ENCODE assay signal across 25 cellular contexts in genomic region chr16:57216968-57217367, GRCh38. TPM values are rescaled to one million over a fixed set of nuclear protein-coding genes. Genes with fewer than 3 reads are reported as not detected.
DNase-seq lines count a peak whose midpoint lies in the region; ATAC-seq, FAIRE-seq and TF ChIP-seq lines count a peak whose summit lies in the region.
"Had no signal": no experiment of that assay in that cellular context is flagged by ENCODE, and none has a peak within 500 bp of the region (broad histone marks: within the 10 kb centered on the region; RNA-seq: fewer than 3 reads in every experiment).

No MANE protein-coding gene starts in this region.

- ATAC-seq in HepG2 (no peak; the same call in 2 of the 3 replicates), right lobe of liver (no peak), K562 (no peak), GM18909 (IDR thresholded peaks at IDR 0.05; ENCODE audit: poor library complexity, unreplicated experiment) (no peak), GM19463 (IDR thresholded peaks at IDR 0.05; ENCODE audit: unreplicated experiment) (no peak), body of pancreas (no peak)
- ATAC-seq: A549 had no signal

- no peaks in the 10 kb centered on the region for H3K9me1 ChIP-seq in K562 (ENCODE audit: control insufficient read depth, insufficient read depth, low read length)

- no peaks in the 10 kb centered on the region for H4K20me1 ChIP-seq in HepG2 (ENCODE audit: insufficient read depth, low read length)
- no peaks in the 10 kb centered on the region for H4K20me1 ChIP-seq in K562 (replicated peaks; ENCODE audit: control insufficient read depth, insufficient read depth, low read length)
- H4K20me1 ChIP-seq: BLaER1 treated with 17β-estradiol and CSF1 and Interleukin-3, amounts not matched to agents 10 nM and 100 nM had no signal

- TF ChIP-seq RAD21 in HepG2 (CRISPR knock-in tag; IDR thresholded peaks at IDR 0.05) (no peak), K562 (CRISPR knock-in tag; conservative IDR thresholded peaks at IDR 0.05 in 1 of 2, IDR thresholded peaks at IDR 0.05 in 1 of 2) (no peak)

- TF ChIP-seq EP300 in HepG2 (IDR thresholded peaks at IDR 0.05; ENCODE audit: low read depth in 2 of 2, low read length in 2 of 2) (no peak), HepG2 (CRISPR knock-in tag; IDR thresholded peaks at IDR 0.05; ENCODE audit: borderline replicate concordance) (no peak), K562 (IDR thresholded peaks at IDR 0.05; ENCODE audit: low read length) (no peak)

- DNase-seq in HepG2 (ENCODE audit: low spot score) (peak; percentile 19), right lobe of liver (no peak), K562 (ENCODE audit: extremely low read depth in 1 of 4, low spot score in 3 of 4) (no peak), body of pancreas (no peak)
- DNase-seq: 8988T; ACHN; AML-193; BE2C; CD4-positive, alpha-beta T cell; CD8-positive, alpha-beta memory T cell; DMS 273 treated with DMSO at 0.1 percent for 48 hours; DMS79; EL; GF-D8; GM23248; H9 had no signal

- H3K9ac ChIP-seq in HepG2 (ENCODE audit: insufficient read depth, low read depth, low read length): no peak overlapping the region
- no peak overlapping the region for H3K9ac ChIP-seq in K562 (ENCODE audit: insufficient read depth in 1 of 2, low read depth in 2 of 2, low read length in 2 of 2)
- H3K9ac ChIP-seq in subcutaneous abdominal adipose tissue (ENCODE audit: low read length in 5 of 5): no peak overlapping the region
- H3K9ac ChIP-seq: BLaER1 treated with 17β-estradiol and CSF1 and Interleukin-3, amounts not matched to agents 10 nM and 100 nM; GM23248 had no signal

- intact Hi-C loops in HepG2 (cut with micrococcal nuclease; ENCODE audit: unreplicated experiment): no loop called here
- intact Hi-C loops in right lobe of liver (cut with DNase I): no loop called here
- intact Hi-C loops in K562 (cut with micrococcal nuclease): no loop called here
- intact Hi-C loops in body of pancreas (cut with DNase I): no loop called here

- no peaks in the 10 kb centered on the region for H3K4me1 ChIP-seq in HepG2 (ENCODE audit: insufficient read depth, low read length)
- H3K4me1 ChIP-seq in right lobe of liver: no peaks in the 10 kb centered on the region
- no peaks in the 10 kb centered on the region for H3K4me1 ChIP-seq in HEK293 (ENCODE audit: control insufficient read depth, insufficient read depth, low read length)
- no peaks in the 10 kb centered on the region for H3K4me1 ChIP-seq in K562 (replicated peaks in 1 of 2; ENCODE audit: control insufficient read depth in 2 of 2, insufficient read depth in 2 of 2, low read length in 2 of 2)
- no peaks in the 10 kb centered on the region for H3K4me1 ChIP-seq in subcutaneous abdominal adipose tissue (ENCODE audit: control insufficient read depth in 5 of 5, insufficient read depth in 5 of 5, low read length in 5 of 5)
- H3K4me1 ChIP-seq in body of pancreas: no peaks in the 10 kb centered on the region
- H3K4me1 ChIP-seq: A549; BE2C; BLaER1 treated with 17β-estradiol and CSF1 and Interleukin-3, amounts not matched to agents 10 nM and 100 nM had no signal

- H3K9me3 ChIP-seq in HepG2 (ENCODE audit: low read length): no peaks in the 10 kb centered on the region
- peaks cover 0 to 5% (median 0%) of the 10 kb centered on the region in 4 donors for H3K9me3 ChIP-seq in right lobe of liver
- H3K9me3 ChIP-seq in HEK293 (ENCODE audit: control insufficient read depth, insufficient read depth, low read depth, low read length): no peaks in the 10 kb centered on the region; the same call in 1 of the 2 replicates
- no peaks in the 10 kb centered on the region for H3K9me3 ChIP-seq in K562 (replicated peaks; ENCODE audit: control insufficient read depth, insufficient read depth, low read depth, low read length)
- H3K9me3 ChIP-seq in subcutaneous abdominal adipose tissue (ENCODE audit: control insufficient read depth in 5 of 5, low read length in 5 of 5): peaks cover 0 to 23% (median 17%) of the 10 kb centered on the region in 5 donors
- no peaks in the 10 kb centered on the region for H3K9me3 ChIP-seq in body of pancreas
- H3K9me3 ChIP-seq: BE2C had no signal

- in situ Hi-C loops in HepG2 (cut with HindIII; ENCODE audit: extremely low pct_ligation_motif_present, low pct_unique_long_range_greater_than_20kb): no loop called here
- in situ Hi-C loops in K562 (cut with MboI): no loop called here

- H3K4me2 ChIP-seq in HepG2 (ENCODE audit: low read depth, low read length) (no peak overlapping the region), K562 (ENCODE audit: insufficient read depth, low read length) (no peak overlapping the region)
- H3K4me2 ChIP-seq: A549; BLaER1 treated with 17β-estradiol and CSF1 and Interleukin-3, amounts not matched to agents 10 nM and 100 nM had no signal

- POLR2A ChIA-PET in HepG2 (lab: Yijun Ruan, JAX) (no interaction called here), HEK293 (lab: Yijun Ruan, JAX) (no interaction called here), K562 (lab: Yijun Ruan, JAX) (no interaction called here)

- peaks cover 2% of the 10 kb centered on the region for H3K79me2 ChIP-seq in HepG2 (ENCODE audit: insufficient read depth, low read length)
- H3K79me2 ChIP-seq in K562 (ENCODE audit: control insufficient read depth, insufficient read depth, low read length): no peaks in the 10 kb centered on the region

- H3K27ac ChIP-seq in HepG2 (ENCODE audit: extremely low read length, insufficient read depth, low read length): no peak overlapping the region
- H3K27ac ChIP-seq in right lobe of liver: no peak overlapping the region
- H3K27ac ChIP-seq in HEK293 (ENCODE audit: extremely low read depth, low read depth, low read length): no peak overlapping the region
- H3K27ac ChIP-seq in K562 (ENCODE audit: extremely low read depth, low read depth, low read length): no peak overlapping the region
- no peak overlapping the region for H3K27ac ChIP-seq in subcutaneous abdominal adipose tissue (ENCODE audit: low read depth, low read length)
- H3K27ac ChIP-seq in body of pancreas: no peak overlapping the region
- H3K27ac ChIP-seq: A549; BLaER1 treated with 17β-estradiol and CSF1 and Interleukin-3, amounts not matched to agents 10 nM and 100 nM; GM23248 had no signal

- H2AFZ ChIP-seq in HepG2 (ENCODE audit: low read length) (no peak overlapping the region), K562 (ENCODE audit: low read depth, low read length) (no peak overlapping the region)
- H2AFZ ChIP-seq: GM23248 had no signal

- no TSS peak for BruUV-seq in HepG2 (replicated peaks; lab: Mats Ljungman, UMichigan)
- no TSS peak for BruUV-seq in K562 (replicated peaks; lab: Mats Ljungman, UMichigan)

- WGBS in HepG2 (ENCODE audit: low lambda C conversion rate): 93% methylated on average over 2 of the region's 2 CpGs
- WGBS in right lobe of liver (ENCODE audit: insufficient coverage, low coverage, low lambda C conversion rate, missing lambda C conversion rate): 92% methylated on average over 2 of the region's 2 CpGs
- WGBS in K562 (ENCODE audit: insufficient coverage, low coverage, missing lambda C conversion rate): 67% methylated on average over 2 of the region's 2 CpGs
- 73 to 82% methylated on average over 2 of the region's 2 CpGs for WGBS in body of pancreas, 2 donors

- H3K4me3 ChIP-seq in HepG2 (replicated peaks in 1 of 3; ENCODE audit: insufficient read depth in 1 of 3, low read depth in 2 of 3, low read length in 3 of 3): no peak overlapping the region
- no peak overlapping the region for H3K4me3 ChIP-seq in right lobe of liver
- no peak overlapping the region for H3K4me3 ChIP-seq in HEK293 (ENCODE audit: low read depth, low read length)
- no peak overlapping the region for H3K4me3 ChIP-seq in K562
- H3K4me3 ChIP-seq in subcutaneous abdominal adipose tissue (ENCODE audit: low read depth in 1 of 5, low read length in 5 of 5): peak overlapping the region in 3 of 5 donors; percentile 9 to 39 (median 15)
- H3K4me3 ChIP-seq in body of pancreas: no peak overlapping the region
- H3K4me3 ChIP-seq: A549, GM23248 had no signal

- no peak for TF ChIP-seq POLR2A in HepG2 (IDR thresholded peaks at IDR 0.05; ENCODE audit: insufficient read depth in 1 of 2, low read depth in 2 of 2, low read length in 2 of 2)
- TF ChIP-seq POLR2A in right lobe of liver (IDR thresholded peaks at IDR 0.05): no peak
- no peak for TF ChIP-seq POLR2A in K562 (conservative IDR thresholded peaks at IDR 0.05)
- TF ChIP-seq POLR2A in body of pancreas (IDR thresholded peaks at IDR 0.05): no peak

- CTCF ChIA-PET in HepG2 (lab: Yijun Ruan, JAX; ENCODE audit: low intra/inter-chr PET ratio, low total read pairs) (interaction anchor here (1.1 kb wide), 1 partner anchor 133 kb away, joined by 3 read pairs; no protein-coding TSS in a partner anchor), HEK293 (lab: Yijun Ruan, JAX) (no interaction called here), K562 (lab: Yijun Ruan, JAX; ENCODE audit: low intra/inter-chr PET ratio) (no interaction called here)

- TF ChIP-seq CTCF in HepG2 (CRISPR knock-in tag; IDR thresholded peaks at IDR 0.05) (0 out of 2 replicates have a peak, but pooled peaks have one; percentile 15), right lobe of liver (IDR thresholded peaks at IDR 0.05) (no peak), HEK293 (tag by site-specific recombination; IDR thresholded peaks at IDR 0.05) (no peak), K562 (IDR thresholded peaks at IDR 0.05 in 2 of 3, conservative IDR thresholded peaks at IDR 0.05 in 1 of 3; ENCODE audit: insufficient read depth in 2 of 3, low read depth in 1 of 3, low read length in 3 of 3) (no peak), body of pancreas (IDR thresholded peaks at IDR 0.05) (no peak)

- H3K27me3 ChIP-seq in HepG2 (ENCODE audit: control insufficient read depth in 1 of 2, insufficient read depth in 2 of 2, low read length in 2 of 2): no peaks in the 10 kb centered on the region
- H3K27me3 ChIP-seq in right lobe of liver: no peaks in the 10 kb centered on the region
- no peaks in the 10 kb centered on the region for H3K27me3 ChIP-seq in K562 (ENCODE audit: control insufficient read depth in 2 of 2, insufficient read depth in 2 of 2, low read length in 2 of 2)
- no peaks in the 10 kb centered on the region for H3K27me3 ChIP-seq in subcutaneous abdominal adipose tissue (ENCODE audit: control insufficient read depth in 5 of 5, insufficient read depth in 4 of 5, low read length in 5 of 5)
- H3K27me3 ChIP-seq in body of pancreas: no peaks in the 10 kb centered on the region
- H3K27me3 ChIP-seq: BE2C; BLaER1 treated with 17β-estradiol and CSF1 and Interleukin-3, amounts not matched to agents 10 nM and 100 nM had no signal

- FAIRE-seq in HepG2 (lab: Jason Lieb, UNC) (no peak), K562 (lab: Jason Lieb, UNC) (no peak)
- FAIRE-seq: A549, D721Med, GM12892, H1 had no signal

- H3K36me3 ChIP-seq in HepG2 (replicated peaks in 1 of 2; ENCODE audit: control insufficient read depth in 1 of 2, insufficient read depth in 2 of 2, low read length in 2 of 2): peaks cover 42 to 88% of the 10 kb centered on the region in 2 experiments
- peaks cover 0 to 82% (median 56%) of the 10 kb centered on the region in 4 donors for H3K36me3 ChIP-seq in right lobe of liver
- H3K36me3 ChIP-seq in HEK293 (ENCODE audit: control insufficient read depth in 2 of 2, insufficient read depth in 1 of 2, low read length in 2 of 2): peaks cover 30 to 93% of the 10 kb centered on the region in 2 experiments
- H3K36me3 ChIP-seq in K562 (ENCODE audit: control insufficient read depth, insufficient read depth, low read length): peaks cover 79% of the 10 kb centered on the region
- peaks cover 65 to 84% (median 76%) of the 10 kb centered on the region in 5 donors for H3K36me3 ChIP-seq in subcutaneous abdominal adipose tissue (ENCODE audit: control insufficient read depth in 5 of 5, insufficient read depth in 5 of 5, low read length in 5 of 5)
- H3K36me3 ChIP-seq in body of pancreas (replicated peaks in 1 of 2; ENCODE audit: insufficient read depth in 1 of 2, low read depth in 2 of 2): peaks cover 7 to 20% of the 10 kb centered on the region in 2 donors

RNA-seq across cellular contexts. Expression of gene ARL2BP, which starts 28.1 kb away (rescaled TPM):
- total RNA-seq in HepG2 (2016; rRNA removed; fragmentation: Illumina TruSeq; extraction: Trizol): 67.6 and 97.1 TPM in 2 replicates
- total RNA-seq in HepG2 (2016; cell fraction: cytosol; rRNA removed; fragmentation: Illumina TruSeq; extraction: Trizol; ENCODE audit: low read depth): 43.5 and 44.1 TPM in 2 replicates
- total RNA-seq in HepG2 (2016; cell fraction: insoluble cytoplasmic fraction; rRNA removed; fragmentation: Illumina TruSeq; extraction: Trizol): 66.0 and 92.7 TPM in 2 replicates
- total RNA-seq in HepG2 (2016; cell fraction: membrane; rRNA removed; fragmentation: Illumina TruSeq; extraction: Trizol): 109 and 111 TPM in 2 replicates
- 24.1 and 29.7 TPM in 2 replicates for total RNA-seq in HepG2 (2016; cell fraction: nucleus; rRNA removed; fragmentation: Illumina TruSeq; extraction: Trizol)
- 50.8 and 64.3 TPM in 2 replicates for polyA plus RNA-seq in HepG2 (2011; rRNA removed)
- polyA plus RNA-seq in HepG2 (2011; cell fraction: cytosol; rRNA removed): 39.2 and 54.5 TPM in 2 replicates
- 13.9 and 16.0 TPM in 2 replicates for polyA plus RNA-seq in HepG2 (2011; cell fraction: nucleus; rRNA removed)
- 30.2 and 34.8 TPM in 2 replicates for polyA plus RNA-seq in HepG2 (2012)
- 58.2 and 66.9 TPM in 2 replicates for polyA plus RNA-seq in HepG2 (2016; cell fraction: cytosol; fragmentation: Illumina TruSeq; extraction: Trizol; ENCODE audit: low read depth)
- polyA plus RNA-seq in HepG2 (2016; cell fraction: insoluble cytoplasmic fraction; fragmentation: Illumina TruSeq; extraction: Trizol; ENCODE audit: low read depth): 110 and 111 TPM in 2 replicates
- polyA plus RNA-seq in HepG2 (2016; cell fraction: membrane; fragmentation: Illumina TruSeq; extraction: Trizol; ENCODE audit: low read depth): 110 and 116 TPM in 2 replicates
- 41.6 and 42.0 TPM in 2 replicates for polyA plus RNA-seq in HepG2 (2016; cell fraction: nucleus; fragmentation: Illumina TruSeq; extraction: Trizol; ENCODE audit: insufficient read depth, low read depth)
- 31.4 and 38.5 TPM in 2 replicates for polyA minus RNA-seq in HepG2 (2011; rRNA and poly(A)+ RNA removed; ENCODE audit: low replicate concordance)
- 29.3 and 33.2 TPM in 2 replicates for polyA minus RNA-seq in HepG2 (2011; cell fraction: cytosol; rRNA and poly(A)+ RNA removed)
- 14.2 and 21.6 TPM in 2 replicates for polyA minus RNA-seq in HepG2 (2011; cell fraction: nucleus; rRNA and poly(A)+ RNA removed)
- total RNA-seq in right lobe of liver: 10 to 100 TPM; 19.3 to 26.8 (median 22.0) TPM
- 7.3 and 7.4 TPM in 2 replicates for total RNA-seq in K562 (2011; cell fraction: chromatin; rRNA removed; ENCODE audit: low replicate concordance)
- 6.1 and 6.7 TPM in 2 replicates for total RNA-seq in K562 (2011; cell fraction: nucleolus; rRNA removed)
- 9.8 and 13.2 TPM in 2 replicates for total RNA-seq in K562 (2011; cell fraction: nucleoplasm; rRNA removed)
- total RNA-seq in K562 (2014; rRNA removed): 24.5 and 28.0 TPM in 2 replicates
- total RNA-seq in K562 (2014; rRNA removed; fragmentation: Illumina TruSeq; extraction: Trizol): 33.9 and 34.6 TPM in 2 replicates
- 33.2 and 36.7 TPM in 2 replicates for total RNA-seq in K562 (2015; rRNA removed; fragmentation: Illumina TruSeq; extraction: Trizol)
- total RNA-seq in K562 (2021): 27.2 and 30.8 TPM in 2 replicates
- polyA plus RNA-seq in K562 (2011; rRNA removed): 41.8 and 49.8 TPM in 2 replicates
- 32.7 and 45.1 TPM in 2 replicates for polyA plus RNA-seq in K562 (2011; cell fraction: cytosol; rRNA removed)
- 13.7 and 20.4 TPM in 2 replicates for polyA plus RNA-seq in K562 (2011; cell fraction: nucleus; rRNA removed)
- 29.7 and 37.4 TPM in 2 replicates for polyA plus RNA-seq in K562 (2012)
- polyA plus RNA-seq in K562 (2014; fragmentation: Illumina TruSeq; extraction: Trizol): 33.1 and 38.3 TPM in 2 replicates
- polyA plus RNA-seq in K562 (2014; fragmentation: Nextera tagmentation; extraction: Ambion mirVana): 10 to 100 TPM; 16.7 to 17.1 TPM
- 20.3 and 23.1 TPM in 2 replicates for polyA plus RNA-seq in K562 (2014; rRNA removed)
- 37.9 and 40.7 TPM in 2 replicates for polyA minus RNA-seq in K562 (2011; rRNA and poly(A)+ RNA removed)
- 19.5 and 24.3 TPM in 2 replicates for polyA minus RNA-seq in K562 (2011; cell fraction: cytosol; rRNA and poly(A)+ RNA removed)
- 3.8 and 7.4 TPM in 2 replicates for polyA minus RNA-seq in K562 (2011; cell fraction: nucleus; rRNA and poly(A)+ RNA removed)
- 10 to 100 TPM; 15.8 to 21.5 TPM for total RNA-seq in body of pancreas

RNA-seq across cellular contexts. Expression of gene RSPRY1, which starts 30.8 kb away (rescaled TPM):
- total RNA-seq in HepG2 (2016; rRNA removed; fragmentation: Illumina TruSeq; extraction: Trizol) (51.7 and 53.4 TPM in 2 replicates), right lobe of liver (10 to 100 TPM; 18.0 to 26.1 (median 22.9) TPM), K562 (2014; rRNA removed) (14.5 and 20.0 TPM in 2 replicates), K562 (2014; rRNA removed; fragmentation: Illumina TruSeq; extraction: Trizol) (25.5 and 26.3 TPM in 2 replicates), K562 (2015; rRNA removed; fragmentation: Illumina TruSeq; extraction: Trizol) (25.2 and 27.8 TPM in 2 replicates), K562 (2021) (20.8 and 22.7 TPM in 2 replicates), body of pancreas (10 to 100 TPM; 13.8 to 31.4 TPM)
- total RNA-seq in HepG2 (2016; cell fraction: cytosol; rRNA removed; fragmentation: Illumina TruSeq; extraction: Trizol; ENCODE audit: low read depth): 19.0 and 20.1 TPM in 2 replicates
- total RNA-seq in HepG2 (2016; cell fraction: insoluble cytoplasmic fraction; rRNA removed; fragmentation: Illumina TruSeq; extraction: Trizol): 53.8 and 54.3 TPM in 2 replicates
- 36.2 and 36.7 TPM in 2 replicates for total RNA-seq in HepG2 (2016; cell fraction: membrane; rRNA removed; fragmentation: Illumina TruSeq; extraction: Trizol)
- total RNA-seq in HepG2 (2016; cell fraction: nucleus; rRNA removed; fragmentation: Illumina TruSeq; extraction: Trizol): 57.5 and 60.4 TPM in 2 replicates
- polyA plus RNA-seq in HepG2 (2011; rRNA removed) (47.9 and 61.0 TPM in 2 replicates), K562 (2011; rRNA removed) (25.4 and 28.0 TPM in 2 replicates), K562 (2014; fragmentation: Illumina TruSeq; extraction: Trizol) (17.6 and 23.1 TPM in 2 replicates), K562 (2014; fragmentation: Nextera tagmentation; extraction: Ambion mirVana) (10 to 100 TPM; 10.2 to 13.4 TPM), K562 (2014; rRNA removed) (15.0 and 17.5 TPM in 2 replicates)
- 26.9 and 41.0 TPM in 2 replicates for polyA plus RNA-seq in HepG2 (2011; cell fraction: cytosol; rRNA removed)
- polyA plus RNA-seq in HepG2 (2011; cell fraction: nucleus; rRNA removed): 39.4 and 42.0 TPM in 2 replicates
- 27.1 and 34.3 TPM in 2 replicates for polyA plus RNA-seq in HepG2 (2012)
- 3.4 and 3.7 TPM in 2 replicates for polyA plus RNA-seq in HepG2 (2016; cell fraction: cytosol; fragmentation: Illumina TruSeq; extraction: Trizol; ENCODE audit: low read depth)
- polyA plus RNA-seq in HepG2 (2016; cell fraction: insoluble cytoplasmic fraction; fragmentation: Illumina TruSeq; extraction: Trizol; ENCODE audit: low read depth): 43.2 and 52.1 TPM in 2 replicates
- 13.3 and 17.1 TPM in 2 replicates for polyA plus RNA-seq in HepG2 (2016; cell fraction: membrane; fragmentation: Illumina TruSeq; extraction: Trizol; ENCODE audit: low read depth)
- 51.5 and 57.9 TPM in 2 replicates for polyA plus RNA-seq in HepG2 (2016; cell fraction: nucleus; fragmentation: Illumina TruSeq; extraction: Trizol; ENCODE audit: insufficient read depth, low read depth)
- 45.2 and 96.4 TPM in 2 replicates for polyA minus RNA-seq in HepG2 (2011; rRNA and poly(A)+ RNA removed; ENCODE audit: low replicate concordance)
- 68.9 and 72.7 TPM in 2 replicates for polyA minus RNA-seq in HepG2 (2011; cell fraction: cytosol; rRNA and poly(A)+ RNA removed)
- polyA minus RNA-seq in HepG2 (2011; cell fraction: nucleus; rRNA and poly(A)+ RNA removed): 128 and 149 TPM in 2 replicates
- 60.1 and 86.3 TPM in 2 replicates for total RNA-seq in K562 (2011; cell fraction: chromatin; rRNA removed; ENCODE audit: low replicate concordance)
- 29.9 and 41.0 TPM in 2 replicates for total RNA-seq in K562 (2011; cell fraction: nucleolus; rRNA removed)
- total RNA-seq in K562 (2011; cell fraction: nucleoplasm; rRNA removed): 44.0 and 48.0 TPM in 2 replicates
- 10.7 and 15.7 TPM in 2 replicates for polyA plus RNA-seq in K562 (2011; cell fraction: cytosol; rRNA removed)
- polyA plus RNA-seq in K562 (2011; cell fraction: nucleus; rRNA removed): 21.4 and 28.5 TPM in 2 replicates
- 11.1 and 11.4 TPM in 2 replicates for polyA plus RNA-seq in K562 (2012)
- 61.4 and 62.4 TPM in 2 replicates for polyA minus RNA-seq in K562 (2011; rRNA and poly(A)+ RNA removed)
- polyA minus RNA-seq in K562 (2011; cell fraction: cytosol; rRNA and poly(A)+ RNA removed): 31.9 and 34.4 TPM in 2 replicates
- 26.1 and 51.2 TPM in 2 replicates for polyA minus RNA-seq in K562 (2011; cell fraction: nucleus; rRNA and poly(A)+ RNA removed)

RNA-seq across cellular contexts. Expression of gene PSME3IP1, which starts 31.1 kb away (rescaled TPM):
- total RNA-seq in HepG2 (2016; rRNA removed; fragmentation: Illumina TruSeq; extraction: Trizol) (99.8 and 104 TPM in 2 replicates), right lobe of liver (10 to 100 TPM; 26.2 to 61.8 (median 34.5) TPM), K562 (2014; rRNA removed) (76.9 and 85.5 TPM in 2 replicates), K562 (2014; rRNA removed; fragmentation: Illumina TruSeq; extraction: Trizol) (143 and 167 TPM in 2 replicates), K562 (2015; rRNA removed; fragmentation: Illumina TruSeq; extraction: Trizol) (147 and 158 TPM in 2 replicates), K562 (2021) (104 and 106 TPM in 2 replicates), body of pancreas (10 to 100 TPM; 26.7 to 32.9 TPM)
- total RNA-seq in HepG2 (2016; cell fraction: cytosol; rRNA removed; fragmentation: Illumina TruSeq; extraction: Trizol; ENCODE audit: low read depth): 81.0 and 93.2 TPM in 2 replicates
- 98.8 and 104 TPM in 2 replicates for total RNA-seq in HepG2 (2016; cell fraction: insoluble cytoplasmic fraction; rRNA removed; fragmentation: Illumina TruSeq; extraction: Trizol)
- total RNA-seq in HepG2 (2016; cell fraction: membrane; rRNA removed; fragmentation: Illumina TruSeq; extraction: Trizol): 49.2 and 54.2 TPM in 2 replicates
- 61.4 and 77.1 TPM in 2 replicates for total RNA-seq in HepG2 (2016; cell fraction: nucleus; rRNA removed; fragmentation: Illumina TruSeq; extraction: Trizol)
- polyA plus RNA-seq in HepG2 (2011; rRNA removed) (90.8 and 99.8 TPM in 2 replicates), K562 (2011; rRNA removed) (115 and 144 TPM in 2 replicates), K562 (2014; fragmentation: Illumina TruSeq; extraction: Trizol) (155 and 187 TPM in 2 replicates), K562 (2014; fragmentation: Nextera tagmentation; extraction: Ambion mirVana) (100 to 1,000 TPM in 1 of 2 experiments, 10 to 100 TPM in 1; 63.8 to 142 TPM), K562 (2014; rRNA removed) (146 and 152 TPM in 2 replicates)
- 45.8 and 51.2 TPM in 2 replicates for polyA plus RNA-seq in HepG2 (2011; cell fraction: cytosol; rRNA removed)
- 207 and 252 TPM in 2 replicates for polyA plus RNA-seq in HepG2 (2011; cell fraction: nucleus; rRNA removed)
- polyA plus RNA-seq in HepG2 (2012): 46.9 and 63.7 TPM in 2 replicates
- 14.9 and 16.8 TPM in 2 replicates for polyA plus RNA-seq in HepG2 (2016; cell fraction: cytosol; fragmentation: Illumina TruSeq; extraction: Trizol; ENCODE audit: low read depth)
- 128 and 134 TPM in 2 replicates for polyA plus RNA-seq in HepG2 (2016; cell fraction: insoluble cytoplasmic fraction; fragmentation: Illumina TruSeq; extraction: Trizol; ENCODE audit: low read depth)
- 28.8 and 29.0 TPM in 2 replicates for polyA plus RNA-seq in HepG2 (2016; cell fraction: membrane; fragmentation: Illumina TruSeq; extraction: Trizol; ENCODE audit: low read depth)
- polyA plus RNA-seq in HepG2 (2016; cell fraction: nucleus; fragmentation: Illumina TruSeq; extraction: Trizol; ENCODE audit: insufficient read depth, low read depth): 203 and 213 TPM in 2 replicates
- 61.9 and 154 TPM in 2 replicates for polyA minus RNA-seq in HepG2 (2011; rRNA and poly(A)+ RNA removed; ENCODE audit: low replicate concordance)
- polyA minus RNA-seq in HepG2 (2011; cell fraction: cytosol; rRNA and poly(A)+ RNA removed): 17.3 and 23.9 TPM in 2 replicates
- polyA minus RNA-seq in HepG2 (2011; cell fraction: nucleus; rRNA and poly(A)+ RNA removed): 71.4 and 71.5 TPM in 2 replicates
- total RNA-seq in K562 (2011; cell fraction: chromatin; rRNA removed; ENCODE audit: low replicate concordance): 53.9 and 134 TPM in 2 replicates
- 46.7 and 60.7 TPM in 2 replicates for total RNA-seq in K562 (2011; cell fraction: nucleolus; rRNA removed)
- total RNA-seq in K562 (2011; cell fraction: nucleoplasm; rRNA removed): 71.6 and 104 TPM in 2 replicates
- polyA plus RNA-seq in K562 (2011; cell fraction: cytosol; rRNA removed): 132 and 144 TPM in 2 replicates
- 251 and 259 TPM in 2 replicates for polyA plus RNA-seq in K562 (2011; cell fraction: nucleus; rRNA removed)
- polyA plus RNA-seq in K562 (2012): 88.6 and 121 TPM in 2 replicates
- 78.0 and 80.4 TPM in 2 replicates for polyA minus RNA-seq in K562 (2011; rRNA and poly(A)+ RNA removed)
- polyA minus RNA-seq in K562 (2011; cell fraction: cytosol; rRNA and poly(A)+ RNA removed): 45.1 and 48.8 TPM in 2 replicates
- polyA minus RNA-seq in K562 (2011; cell fraction: nucleus; rRNA and poly(A)+ RNA removed): 40.8 and 66.0 TPM in 2 replicates

Comparison
In these comparisons a context has a peak if more than half of its experiments do, and no peak if none do; other contexts are left out.
1. H3K4me3 ChIP-seq: peak in subcutaneous abdominal adipose tissue (3 of 5); none in HepG2 (0 of 3), right lobe of liver (0 of 3), HEK293 (single experiment), K562 (single experiment) and body of pancreas (0 of 2).
2. Of the 241 proteins assayed by ChIP-seq in both HepG2 and K562: peak only in HepG2: CTCF and STAG1; only in K562: ZNF274; in both: none; in neither: 238.